In the genomic region with DNA sequence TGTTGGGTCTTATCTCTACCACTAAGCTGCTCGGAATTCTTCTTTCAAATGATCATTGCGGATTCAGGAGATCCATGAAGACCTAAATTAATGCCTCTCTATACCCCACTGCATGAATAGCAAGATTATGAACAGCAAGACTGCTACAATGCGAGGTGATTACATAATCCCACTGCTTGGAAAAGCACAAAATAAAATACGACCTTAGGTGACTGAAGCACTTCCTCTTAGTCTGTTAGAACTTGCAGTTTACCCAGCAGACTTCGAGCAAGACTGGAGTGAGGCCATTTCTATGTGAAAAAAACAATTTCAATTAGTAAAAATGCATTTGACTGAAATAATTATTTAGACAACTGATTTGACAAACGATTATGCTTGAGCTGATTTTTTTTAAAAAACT, we compare ENCODE assay signal across 20 cellular contexts. TPM values are rescaled to one million over a fixed set of nuclear protein-coding genes. Genes with fewer than 3 reads are reported as not detected.
DNase-seq lines count a peak whose midpoint lies in the region; ATAC-seq and TF ChIP-seq lines count a peak whose summit lies in the region.
"Had no signal": no experiment of that assay in that cellular context is flagged by ENCODE, and none has a peak within 500 bp of the region (broad histone marks: within the 10 kb centered on the region; RNA-seq: fewer than 3 reads in every experiment).

No MANE protein-coding gene starts in this region.

- no peak for TF ChIP-seq CTCF in A673 (conservative IDR thresholded peaks at IDR 0.05; ENCODE audit: low read depth, low read length)
- TF ChIP-seq CTCF in epithelial cell of esophagus (IDR thresholded peaks at IDR 0.05; ENCODE audit: insufficient read depth, low read depth, low read length, missing control alignments): no peak

- CTCF ChIA-PET in A673 (lab: Charles Lee): no interaction called here
- CTCF ChIA-PET in naive thymus-derived CD4-positive, alpha-beta T cell (lab: Charles Lee): no interaction called here

- intact Hi-C loops in A673 (cut with micrococcal nuclease; ENCODE audit: unreplicated experiment): no loop called here
- intact Hi-C loops in naive thymus-derived CD4-positive, alpha-beta T cell (cut with micrococcal nuclease): no loop called here

- H3K4me1 ChIP-seq in A673 (ENCODE audit: insufficient read depth, low read length, poor library complexity, severe bottlenecking): peaks cover 50% of the 10 kb centered on the region
- H3K4me1 ChIP-seq in naive thymus-derived CD4-positive, alpha-beta T cell (ENCODE audit: control insufficient read depth in 2 of 2, insufficient read depth in 2 of 2, low read length in 2 of 2): no peaks in the 10 kb centered on the region
- H3K4me1 ChIP-seq: BLaER1 had no signal

- H3K36me3 ChIP-seq in A673 (ENCODE audit: insufficient read depth, low read length, poor library complexity, severe bottlenecking): no peaks in the 10 kb centered on the region
- H3K36me3 ChIP-seq in naive thymus-derived CD4-positive, alpha-beta T cell (ENCODE audit: control insufficient read depth in 2 of 3, insufficient read depth in 3 of 3, low read length in 3 of 3): no peaks in the 10 kb centered on the region
- H3K36me3 ChIP-seq: BLaER1, Peyer's patch had no signal

- no peaks in the 10 kb centered on the region for H3K4me1 Mint-ChIP-seq in naive thymus-derived CD4-positive, alpha-beta T cell
- H3K4me1 Mint-ChIP-seq: CD8-positive, alpha-beta memory T cell had no signal

- no TSS peak for BruUV-seq in A673 (replicated peaks; lab: Mats Ljungman, UMichigan)

- no peak overlapping the region for H3K27ac Mint-ChIP-seq in naive thymus-derived CD4-positive, alpha-beta T cell
- H3K27ac Mint-ChIP-seq: CD8-positive, alpha-beta memory T cell had no signal

- peaks cover 0 to 12% (median 0%) of the 10 kb centered on the region in 5 donors for H3K36me3 Mint-ChIP-seq in naive thymus-derived CD4-positive, alpha-beta T cell
- H3K36me3 Mint-ChIP-seq: CD8-positive, alpha-beta memory T cell had no signal

- DNase-seq in A673 (ENCODE audit: low spot score) (peak; percentile 63), MV-4-11 (lab: John Stamatoyannopoulos, UW) (peak; percentile 81), SKM-1 (lab: John Stamatoyannopoulos, UW; ENCODE audit: unreplicated experiment) (peak; percentile 64), epithelial cell of esophagus (ENCODE audit: low read depth) (peak; percentile 33), T-helper 2 cell (no peak)
- no peak for DNase-seq in naive thymus-derived CD4-positive, alpha-beta T cell
- DNase-seq: 8988T; CD8-positive, alpha-beta memory T cell; DMS79 treated with DMSO at 0.1 percent for 48 hours; GM23248; HCEC 1CT; KG1; NCI-H187; NCI-H748 treated with DMSO at 0.1 percent for 48 hours; Peyer's patch had no signal

- peaks cover 0 to 6% (median 2%) of the 10 kb centered on the region in 5 donors for H3K27me3 Mint-ChIP-seq in naive thymus-derived CD4-positive, alpha-beta T cell
- H3K27me3 Mint-ChIP-seq: CD8-positive, alpha-beta memory T cell had no signal

- H3K9me3 Mint-ChIP-seq in naive thymus-derived CD4-positive, alpha-beta T cell: peaks cover 0 to 25% (median 10%) of the 10 kb centered on the region in 11 donors

- ATAC-seq in naive thymus-derived CD4-positive, alpha-beta T cell: no peak
- ATAC-seq in HG02885 (IDR thresholded peaks at IDR 0.05; ENCODE audit: poor library complexity, unreplicated experiment) (no peak), esophagus mucosa (no peak)
- ATAC-seq: Right ventricle myocardium inferior, SK-N-SH treated with all-trans-retinoic acid at 6 μM for 48 hours had no signal

- H3K4me3 ChIP-seq in A673 (ENCODE audit: low read depth, low read length, poor library complexity, severe bottlenecking) (no peak overlapping the region), epithelial cell of esophagus (ENCODE audit: low read length) (no peak overlapping the region)
- H3K4me3 ChIP-seq in naive thymus-derived CD4-positive, alpha-beta T cell (ENCODE audit: low read length): no peak overlapping the region
- H3K4me3 ChIP-seq: BLaER1, GM23248, Peyer's patch had no signal

- H3K9me3 ChIP-seq in A673 (ENCODE audit: low read depth, low read length, poor library complexity, severe bottlenecking): peaks cover 12% of the 10 kb centered on the region
- H3K9me3 ChIP-seq in naive thymus-derived CD4-positive, alpha-beta T cell (ENCODE audit: control insufficient read depth in 2 of 3, low read length in 3 of 3): no peaks in the 10 kb centered on the region

- H3K27me3 ChIP-seq in A673 (replicated peaks; ENCODE audit: insufficient read depth, low read depth, low read length, poor library complexity): no peaks in the 10 kb centered on the region
- H3K27me3 ChIP-seq in naive thymus-derived CD4-positive, alpha-beta T cell (ENCODE audit: control insufficient read depth in 2 of 2, insufficient read depth in 2 of 2, low read length in 2 of 2): no peaks in the 10 kb centered on the region
- H3K27me3 ChIP-seq: BLaER1, Peyer's patch had no signal

- POLR2A ChIA-PET in A673 (lab: Charles Lee; ENCODE audit: low non-redundant PET): no interaction called here
- POLR2A ChIA-PET in naive thymus-derived CD4-positive, alpha-beta T cell (lab: Charles Lee): no interaction called here

- no peak overlapping the region for H3K4me3 Mint-ChIP-seq in naive thymus-derived CD4-positive, alpha-beta T cell
- H3K4me3 Mint-ChIP-seq: CD8-positive, alpha-beta memory T cell had no signal

- H3K27ac ChIP-seq in A673 (ENCODE audit: low read depth, low read length, poor library complexity, severe bottlenecking): peak overlapping the region; percentile 66
- no peak overlapping the region for H3K27ac ChIP-seq in naive thymus-derived CD4-positive, alpha-beta T cell (ENCODE audit: low read depth, low read length)
- H3K27ac ChIP-seq: BLaER1, GM23248, Peyer's patch had no signal

RNA-seq across cellular contexts. Expression of a gene that starts 59.8 kb away (rescaled TPM):
- total RNA-seq in A673 (2021): 21.1 and 22.9 TPM in 2 replicates
- total RNA-seq in naive thymus-derived CD4-positive, alpha-beta T cell: under 1 TPM in 2 of 5 experiments, not detected in 3; 0.22 to 0.61 TPM
- polyA plus RNA-seq in naive thymus-derived CD4-positive, alpha-beta T cell: not detected
- 49.8 TPM for total RNA-seq in esophagus mucosa
- total RNA-seq: GM23248 had no signal

Comparison
In these comparisons a context has a peak if more than half of its experiments do, and no peak if none do; other contexts are left out.
1. DNase-seq: peak in A673 (single experiment), MV-4-11 (single experiment), SKM-1 (single experiment) and epithelial cell of esophagus (single experiment); none in naive thymus-derived CD4-positive, alpha-beta T cell (0 of 9) and T-helper 2 cell (0 of 5).
2. RNA of a gene that starts 59.8 kb away (total RNA-seq): 49.8 TPM in esophagus mucosa (single experiment) and 21.1 to 22.9 TPM in A673; 0.22 to 0.61 TPM in naive thymus-derived CD4-positive, alpha-beta T cell; every median in the first group is over 10 times any median in the second.